ENCODE assay signal across 8 cellular contexts in the genomic region with DNA sequence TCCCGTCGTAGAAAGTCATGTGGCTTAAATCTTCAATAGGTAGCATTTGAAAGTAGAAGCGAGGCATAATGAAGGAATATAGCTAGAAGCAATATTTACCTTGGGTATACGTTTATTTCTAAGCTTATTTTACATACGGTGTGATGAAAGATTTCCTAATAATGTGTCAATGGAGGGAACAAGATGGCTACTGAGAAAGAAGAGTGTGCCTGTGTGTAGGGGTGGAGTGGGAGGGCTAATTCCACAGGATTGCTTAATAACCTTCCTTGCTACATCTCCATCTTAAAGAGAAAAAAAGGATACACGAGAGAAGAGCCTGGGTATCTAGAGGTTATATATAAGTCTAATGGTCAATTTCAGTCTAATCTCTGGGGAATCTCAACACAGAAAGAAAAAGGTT. TPM values are rescaled to one million over a fixed set of nuclear protein-coding genes. Genes with fewer than 3 reads are reported as not detected.
DNase-seq lines count a peak whose midpoint lies in the region; ATAC-seq and TF ChIP-seq lines count a peak whose summit lies in the region.

No MANE protein-coding gene starts in this region.

- peaks cover 55% of the 10 kb centered on the region for H3K4me1 Mint-ChIP-seq in CD4-positive, alpha-beta T cell (ENCODE audit: low read depth)
- H3K4me1 Mint-ChIP-seq in nephron progenitor cell = peaks cover 26% of the 10 kb centered on the region

- no peak for TF ChIP-seq POLR2A in NB4 (IDR thresholded peaks at IDR 0.05; ENCODE audit: extremely low read depth, insufficient read length)

- H3K9me3 ChIP-seq in CD4-positive, alpha-beta T cell (ENCODE audit: control insufficient read depth, low read length) = no peaks in the 10 kb centered on the region

- no peaks in the 10 kb centered on the region for H3K27me3 ChIP-seq in CD4-positive, alpha-beta T cell (ENCODE audit: control insufficient read depth, insufficient read depth, low read length)

- POLR2A ChIA-PET in CD4-positive, alpha-beta T cell (lab: Charles Lee) = no interaction called here

- no peak for TF ChIP-seq CTCF in CD4-positive, alpha-beta T cell (IDR thresholded peaks at IDR 0.05)
- TF ChIP-seq CTCF in NB4 (IDR thresholded peaks at IDR 0.05; ENCODE audit: low read depth, low read length) (no peak), cardiac fibroblast (IDR thresholded peaks at IDR 0.05; ENCODE audit: low read depth, low read length) (no peak), nephron progenitor cell (IDR thresholded peaks at IDR 0.05) (no peak)

- H3K27me3 Mint-ChIP-seq in CD4-positive, alpha-beta T cell = peaks cover 18% of the 10 kb centered on the region
- peaks cover 4% of the 10 kb centered on the region for H3K27me3 Mint-ChIP-seq in nephron progenitor cell (ENCODE audit: low read depth, poor library complexity)

- peaks cover 18% of the 10 kb centered on the region for H3K36me3 Mint-ChIP-seq in CD4-positive, alpha-beta T cell (ENCODE audit: low read depth)
- no peaks in the 10 kb centered on the region for H3K36me3 Mint-ChIP-seq in nephron progenitor cell (ENCODE audit: low read depth)

- no peak for ATAC-seq in CD4-positive, alpha-beta T cell (ENCODE audit: poor library complexity)
- ATAC-seq in HG02759 (IDR thresholded peaks at IDR 0.05; ENCODE audit: unreplicated experiment) (no peak), esophagus mucosa (no peak)

- H3K4me3 ChIP-seq in NB4 (ENCODE audit: low read depth, low read length) (peak overlapping the region; percentile 93), cardiac fibroblast (replicated peaks in 1 of 2; ENCODE audit: low read depth in 2 of 2, low read length in 2 of 2) (peak overlapping the region; percentile 64 to 81)

- CTCF ChIA-PET in CD4-positive, alpha-beta T cell (lab: Charles Lee) = no interaction called here

- peak overlapping the region; percentile 99 for H3K4me3 Mint-ChIP-seq in CD4-positive, alpha-beta T cell
- peak overlapping the region; percentile 94 for H3K4me3 Mint-ChIP-seq in nephron progenitor cell

- peak overlapping the region; percentile 76 for H3K27ac Mint-ChIP-seq in CD4-positive, alpha-beta T cell
- no peak overlapping the region for H3K27ac Mint-ChIP-seq in nephron progenitor cell

- no peaks in the 10 kb centered on the region for H3K9me3 Mint-ChIP-seq in CD4-positive, alpha-beta T cell
- H3K9me3 Mint-ChIP-seq in nephron progenitor cell = no peaks in the 10 kb centered on the region

- no peak for DNase-seq in CD4-positive, alpha-beta T cell
- DNase-seq in NB4 (ENCODE audit: low read depth) (peak; percentile 82), cardiac fibroblast (ENCODE audit: low read depth in 2 of 2) (peak; percentile 74 to 79), nephron progenitor cell (no peak), mucosa of gallbladder (ENCODE audit: low spot score) (no peak), NCI-H1048 (lab: John Stamatoyannopoulos, UW) (no peak)

- H3K27ac ChIP-seq in CD4-positive, alpha-beta T cell (ENCODE audit: low read depth, low read length) = no peak overlapping the region

- intact Hi-C loops in CD4-positive, alpha-beta T cell (cut with DNase I, micrococcal nuclease) = loop anchor here in 1 of 2 experiments (10.0 kb wide), 1 partner anchor 661 kb away; the partner anchor contains the start of gene EXOSC8

RNA-seq across cellular contexts. Expression of gene SPART, which starts 2.0 kb away (rescaled TPM):
- 10 to 100 TPM; 22.0 to 22.9 TPM for total RNA-seq in CD4-positive, alpha-beta T cell
- 86.1 TPM for total RNA-seq in mucosa of gallbladder
- 14.2 TPM for total RNA-seq in esophagus mucosa

RNA-seq across cellular contexts. Expression of gene CCDC169, which starts 46.6 kb away (rescaled TPM):
- total RNA-seq in CD4-positive, alpha-beta T cell = not detected
- total RNA-seq in mucosa of gallbladder = 2.0 TPM
- 0.40 TPM for total RNA-seq in esophagus mucosa

Comparison
In these comparisons a context has a peak if more than half of its experiments do, and no peak if none do; other contexts are left out.
1. DNase-seq: peak in NB4 (single experiment) and cardiac fibroblast (2 of 2); none in CD4-positive, alpha-beta T cell (0 of 10), nephron progenitor cell (single experiment), mucosa of gallbladder (single experiment) and NCI-H1048 (single experiment).